Comparison of ENCODE assay signal across 1 cellular context in genomic region chr2:161160226-161161073, GRCh38.
A peak's percentile ranks its signal among the peaks of the same experiment; 100 is the strongest.
TF ChIP-seq lines count a peak whose summit lies in the region.

Gene TANK, plus strand, starts transcription at chr2:161160428. Its CDS starts 19,235 bp downstream, at chr2:161179663.

TF ChIP-seq in HepG2, 621 proteins besides CTCF, POLR2A, EP300 and RAD21 (continued from another document and continues in another):
- TF ChIP-seq ZNF280B (CRISPR knock-in tag; IDR thresholded peaks at IDR 0.05; ENCODE audit: borderline replicate concordance) (peak; percentile 94; the same call in 1 of the 2 replicates), E2F2 (CRISPR knock-in tag; IDR thresholded peaks at IDR 0.05; ENCODE audit: borderline replicate concordance) (peak; percentile 92; the same call in 1 of the 2 replicates), FOSL1 (CRISPR knock-in tag; IDR thresholded peaks at IDR 0.05; ENCODE audit: borderline replicate concordance) (no peak), ZNF614 (CRISPR knock-in tag; IDR thresholded peaks at IDR 0.05; ENCODE audit: borderline replicate concordance) (peak; percentile 98), ZNF331 (CRISPR knock-in tag; IDR thresholded peaks at IDR 0.05) (peak; percentile 97), THYN1 (CRISPR knock-in tag; IDR thresholded peaks at IDR 0.05; ENCODE audit: borderline replicate concordance, low read depth) (0 out of 2 replicates have a peak, but pooled peaks have one; percentile 57), TIGD3 (CRISPR knock-in tag; IDR thresholded peaks at IDR 0.05; ENCODE audit: borderline replicate concordance) (no peak), ZNF383 (CRISPR knock-in tag; IDR thresholded peaks at IDR 0.05; ENCODE audit: borderline replicate concordance) (no peak), ZBTB42 (CRISPR knock-in tag; IDR thresholded peaks at IDR 0.05) (no peak), ZNF577 (CRISPR knock-in tag; IDR thresholded peaks at IDR 0.05; ENCODE audit: borderline replicate concordance, low read depth) (no peak), ZNF570 (CRISPR knock-in tag; IDR thresholded peaks at IDR 0.05; ENCODE audit: borderline replicate concordance) (no peak), FOXA1 (IDR thresholded peaks at IDR 0.05) (no peak), FOXA1 (CRISPR knock-in tag; IDR thresholded peaks at IDR 0.05) (peak; percentile 94), ATM (IDR thresholded peaks at IDR 0.05; ENCODE audit: borderline replicate concordance) (no peak), BRCA1 (CRISPR knock-in tag; IDR thresholded peaks at IDR 0.05) (peak; percentile 71; the same call in 1 of the 2 replicates), PRDM4 (CRISPR knock-in tag; IDR thresholded peaks at IDR 0.05; ENCODE audit: borderline replicate concordance) (no peak), YEATS4 (CRISPR knock-in tag; IDR thresholded peaks at IDR 0.05; ENCODE audit: borderline replicate concordance) (peak; percentile 92), SMAD9 (CRISPR knock-in tag; IDR thresholded peaks at IDR 0.05) (peak; percentile 91), ZNF574 (CRISPR knock-in tag; IDR thresholded peaks at IDR 0.05) (peak; percentile 82), ZNF781 (CRISPR knock-in tag; IDR thresholded peaks at IDR 0.05; ENCODE audit: borderline replicate concordance, not compliant biosample characterization) (peak; percentile 83), RELA (CRISPR knock-in tag; IDR thresholded peaks at IDR 0.05) (no peak), HNRNPLL (IDR thresholded peaks at IDR 0.05; ENCODE audit: low read depth, low read length, poor library complexity, severe bottlenecking) (peak; percentile 61), ZBTB46 (CRISPR knock-in tag; IDR thresholded peaks at IDR 0.05; ENCODE audit: borderline replicate concordance) (no peak), ZNF318 (CRISPR knock-in tag; IDR thresholded peaks at IDR 0.05) (no peak), TEAD3 (CRISPR knock-in tag; optimal IDR thresholded peaks at IDR 0.05; ENCODE audit: borderline replicate concordance) (peak; percentile 75), BRD4 (CRISPR knock-in tag; IDR thresholded peaks at IDR 0.05) (peak; percentile 100), MXD4 (CRISPR knock-in tag; IDR thresholded peaks at IDR 0.05) (peak; percentile 41), TBP (CRISPR knock-in tag; IDR thresholded peaks at IDR 0.05) (no peak), LRRFIP1 (CRISPR knock-in tag; conservative IDR thresholded peaks at IDR 0.05) (no peak), POGK (CRISPR knock-in tag; conservative IDR thresholded peaks at IDR 0.05) (peak; percentile 96)
